Comparison of ENCODE assay signal across 19 cellular contexts in the genomic region with DNA sequence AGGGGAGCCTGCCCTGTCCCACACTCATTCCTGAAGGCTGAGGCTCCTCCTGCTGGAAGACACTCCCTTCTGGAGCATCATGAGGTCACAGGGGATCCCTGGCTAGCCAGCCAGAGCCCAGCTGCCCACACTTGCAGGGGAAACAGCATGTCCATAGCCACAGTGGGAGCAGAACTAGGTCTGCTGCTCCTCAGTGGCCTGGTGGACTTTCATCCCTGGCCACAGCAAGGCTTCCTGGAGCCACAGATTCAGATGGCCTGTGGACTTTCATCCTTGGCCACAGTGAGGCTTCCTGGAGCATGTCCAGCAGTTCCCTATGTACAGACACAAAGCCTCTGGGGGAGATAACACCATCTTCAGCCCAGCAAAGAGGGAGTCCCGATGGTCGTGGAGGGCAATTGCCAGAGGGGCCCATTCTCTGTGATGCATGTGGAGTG. TPM values are rescaled to one million over a fixed set of nuclear protein-coding genes. Genes with fewer than 3 reads are reported as not detected.
A peak's percentile ranks its signal among the peaks of the same experiment; 100 is the strongest.
DNase-seq lines count a peak whose midpoint lies in the region; ATAC-seq and TF ChIP-seq lines count a peak whose summit lies in the region.
"Had no signal": no experiment of that assay in that cellular context is flagged by ENCODE, and none has a peak within 500 bp of the region (broad histone marks: within the 10 kb centered on the region; RNA-seq: fewer than 3 reads in every experiment).

No MANE protein-coding gene starts in this region.

- H3K4me3 ChIP-seq in epithelial cell of proximal tubule (ENCODE audit: low read depth, low read length): no peak overlapping the region
- no peak overlapping the region for H3K4me3 ChIP-seq in HAP-1
- H3K4me3 ChIP-seq: lung, SJCRH30 had no signal

- ATAC-seq in left ventricle myocardium superior (no peak), Right ventricle myocardium superior (ENCODE audit: poor library complexity) (no peak), HG02884 (IDR thresholded peaks at IDR 0.05; ENCODE audit: unreplicated experiment) (no peak), HG03432 (IDR thresholded peaks at IDR 0.05; ENCODE audit: unreplicated experiment) (no peak)

- intact Hi-C loops in left ventricle myocardium superior (cut with micrococcal nuclease) (no loop called here), Right ventricle myocardium superior (cut with DNase I) (loop anchor here (10.0 kb wide), 1 partner anchor 102 kb away; no protein-coding TSS in a partner anchor)

- H3K27me3 ChIP-seq in HAP-1 (ENCODE audit: low read depth): no peaks in the 10 kb centered on the region
- H3K27me3 ChIP-seq: SJCRH30 had no signal

- peak; percentile 51 for DNase-seq in left ventricle myocardium superior
- no peak for DNase-seq in Right ventricle myocardium superior
- DNase-seq in epithelial cell of proximal tubule (ENCODE audit: low read depth): no peak
- peak; percentile 82 for DNase-seq in mucosa of gallbladder (ENCODE audit: low spot score)
- peak; percentile 38 for DNase-seq in ureter (ENCODE audit: low spot score)
- no peak for DNase-seq in HAP-1 (ENCODE audit: low spot score in 2 of 2)
- DNase-seq: activated CD4-positive, CD25-positive, alpha-beta regulatory T cell treated with anti-CD3 and anti-CD28 coated beads, Interleukin-2, amount 50 U/mL, for 72 hours; activated naive CD4-positive, alpha-beta T cell treated with anti-CD3 and anti-CD28 coated beads, Interleukin-2, amount 10 ng/mL, durations not matched to agents 7 days and 5 days; CD8-positive, alpha-beta memory T cell; DMS79 treated with DMSO at 0.1 percent for 48 hours; NCI-H1930; NCI-H510A treated with DMSO at 0.1 percent for 48 hours; nephron progenitor cell; retina; SJCRH30 had no signal

- no peaks in the 10 kb centered on the region for H3K36me3 ChIP-seq in HAP-1 (replicated peaks)
- H3K36me3 ChIP-seq: SJCRH30 had no signal

- no peaks in the 10 kb centered on the region for H3K9me3 ChIP-seq in HAP-1
- H3K9me3 ChIP-seq: SJCRH30 had no signal

- in situ Hi-C loops in HAP-1 (cut with MboI; ENCODE audit: low sequenced_read_pairs): no loop called here

- H3K4me1 ChIP-seq in HAP-1: no peaks in the 10 kb centered on the region

- TF ChIP-seq CTCF in epithelial cell of proximal tubule (conservative IDR thresholded peaks at IDR 0.05; ENCODE audit: low read depth, low read length): peak; percentile 3

RNA-seq across cellular contexts. Expression of a gene that starts 5.9 kb away (rescaled TPM):
- total RNA-seq in left ventricle myocardium superior (5.2 TPM), Right ventricle myocardium superior (4.7 TPM), epithelial cell of proximal tubule (5.4 and 6.5 TPM in 2 replicates), mucosa of gallbladder (27.0 TPM), ureter (37.2 TPM)

RNA-seq across cellular contexts. Expression of a gene that starts 25.2 kb away (rescaled TPM):
- total RNA-seq in left ventricle myocardium superior: 17,299 TPM
- 19,506 TPM for total RNA-seq in Right ventricle myocardium superior
- total RNA-seq in epithelial cell of proximal tubule: not detected in 2 replicates
- 0.35 TPM for total RNA-seq in mucosa of gallbladder
- 3.4 TPM for total RNA-seq in ureter
- total RNA-seq: glomerular endothelial cell had no signal

Comparison
In these comparisons a context has a peak if more than half of its experiments do, and no peak if none do; other contexts are left out.
1. DNase-seq: peak in left ventricle myocardium superior (single experiment), mucosa of gallbladder (single experiment) and ureter (single experiment); none in Right ventricle myocardium superior (single experiment), epithelial cell of proximal tubule (single experiment) and HAP-1 (0 of 2).
2. RNA of a gene that starts 25.2 kb away (total RNA-seq): 19,506 TPM in Right ventricle myocardium superior (single experiment) and 17,299 TPM in left ventricle myocardium superior (single experiment); 3.4 TPM in ureter (single experiment), 0.35 TPM in mucosa of gallbladder (single experiment) and not detected in epithelial cell of proximal tubule; every median in the first group is over 1,000 times any median in the second.